ENCODE assay signal across 23 cellular contexts in the genomic region with DNA sequence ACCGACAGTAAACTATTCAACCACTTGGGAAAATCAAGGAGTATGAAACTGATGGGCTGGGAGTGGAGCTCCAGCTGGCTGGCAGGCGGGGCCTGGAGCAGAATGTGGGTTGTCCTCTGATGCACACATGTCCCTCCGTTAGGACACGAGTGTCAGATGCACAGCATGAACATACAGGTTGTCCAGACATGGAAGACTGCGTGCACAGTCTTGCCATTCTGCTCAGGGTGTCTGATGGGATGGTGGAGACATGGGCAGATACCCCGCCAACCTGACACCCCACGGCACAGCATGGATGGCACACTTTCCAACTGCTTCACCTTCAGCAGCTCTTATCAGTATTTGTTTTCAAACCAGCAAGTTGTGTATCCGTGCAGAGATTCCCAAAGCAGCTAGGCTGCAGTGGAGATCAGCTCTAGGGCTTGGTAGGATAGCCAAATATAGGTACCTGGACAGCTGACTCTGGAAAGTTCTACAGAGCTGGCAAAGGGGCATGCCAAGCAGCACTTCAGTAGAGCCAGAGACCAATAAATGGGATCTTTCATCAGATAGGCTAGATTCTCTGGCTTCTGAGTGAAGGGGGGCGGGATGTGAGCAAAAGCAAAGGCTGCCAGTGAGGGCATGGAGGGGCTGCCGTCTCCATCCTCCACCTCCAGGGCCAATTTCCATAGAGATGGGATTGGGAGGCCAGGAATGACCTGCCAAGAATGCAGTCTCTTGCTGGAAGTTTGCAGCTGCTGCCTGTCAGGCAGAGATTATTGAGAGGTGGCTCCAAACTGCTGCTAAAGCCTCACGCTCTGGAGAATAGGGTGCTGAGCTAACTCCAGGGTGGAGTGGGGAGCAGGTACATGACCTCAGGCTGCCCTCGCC. TPM values are rescaled to one million over a fixed set of nuclear protein-coding genes. Genes with fewer than 3 reads are reported as not detected.
"Had no signal": no experiment of that assay in that cellular context is flagged by ENCODE, and none has a peak within 500 bp of the region (broad histone marks: within the 10 kb centered on the region; RNA-seq: fewer than 3 reads in every experiment).

No MANE protein-coding gene starts in this region.

- H3K27me3 ChIP-seq: dorsolateral prefrontal cortex, thyroid gland had no signal

- H3K9me3 Mint-ChIP-seq: activated naive CD8-positive, alpha-beta T cell treated with anti-CD3 and anti-CD28 coated beads for 36 hours; activated T-helper 17 cell treated with anti-CD3 and anti-CD28 coated beads, Interleukin-2, amount 50 U/mL, for 72 hours had no signal

- ATAC-seq: activated T-helper 17 cell treated with anti-CD3 and anti-CD28 coated beads, Interleukin-2, amount 50 U/mL, for 72 hours; left colon had no signal

- H3K9me3 ChIP-seq: thyroid gland had no signal

- H3K27ac Mint-ChIP-seq: activated naive CD8-positive, alpha-beta T cell treated with anti-CD3 and anti-CD28 coated beads for 36 hours; activated T-helper 17 cell treated with anti-CD3 and anti-CD28 coated beads, Interleukin-2, amount 50 U/mL, for 72 hours; endodermal cell; mesothelial cell of epicardium; nephron had no signal

- FAIRE-seq: colon, frontal cortex, islet of Langerhans had no signal

- DNase-seq: activated CD4-positive, alpha-beta T cell treated with anti-CD3 and anti-CD28 coated beads, Interleukin-2, amount 50 U/mL, for 4 hours; activated naive CD4-positive, alpha-beta T cell; activated naive CD8-positive, alpha-beta T cell treated with anti-CD3 and anti-CD28 coated beads for 36 hours; activated T-cell treated with anti-CD3 and anti-CD28 coated beads for 4 hours; central memory CD4-positive, alpha-beta T cell; dorsolateral prefrontal cortex; endodermal cell; left colon; retina; stimulated activated CD4-positive, alpha-beta T cell treated with anti-CD3 and anti-CD28 coated beads, Interleukin-15, amount 100 ng/mL, for 24 hours; stimulated activated CD4-positive, alpha-beta T cell treated with anti-CD3 and anti-CD28 coated beads, Interleukin-2, amount 100 ng/mL, for 48 hours; thyroid gland had no signal

- H3K4me1 Mint-ChIP-seq: activated naive CD8-positive, alpha-beta T cell treated with anti-CD3 and anti-CD28 coated beads for 36 hours; activated T-helper 17 cell treated with anti-CD3 and anti-CD28 coated beads, Interleukin-2, amount 50 U/mL, for 72 hours; mesothelial cell of epicardium had no signal

- H3K36me3 ChIP-seq: thyroid gland had no signal

- H3K4me1 ChIP-seq: thyroid gland had no signal

- H3K36me3 Mint-ChIP-seq: activated naive CD8-positive, alpha-beta T cell treated with anti-CD3 and anti-CD28 coated beads for 36 hours; mesothelial cell of epicardium had no signal

- H3K27ac ChIP-seq: dorsolateral prefrontal cortex, SK-N-MC, thyroid gland had no signal

- H3K4me3 ChIP-seq: dorsolateral prefrontal cortex, lung, SK-N-MC, skin epidermis, thyroid gland had no signal

- H3K4me3 Mint-ChIP-seq: activated naive CD8-positive, alpha-beta T cell treated with anti-CD3 and anti-CD28 coated beads for 36 hours; activated T-helper 17 cell treated with anti-CD3 and anti-CD28 coated beads, Interleukin-2, amount 50 U/mL, for 72 hours; endodermal cell; mesothelial cell of epicardium; nephron had no signal

RNA-seq across cellular contexts. Expression of a gene that starts 47.2 kb away (rescaled TPM):
- total RNA-seq: activated naive CD8-positive, alpha-beta T cell treated with anti-CD3 and anti-CD28 coated beads for 36 hours; activated T-helper 17 cell treated with anti-CD3 and anti-CD28 coated beads, Interleukin-2, amount 50 U/mL, for 72 hours; endodermal cell; epithelial cell of proximal tubule; mesothelial cell of epicardium; T-helper 2 cell treated with Interferon-gamma antibody and Interleukin-4, amounts not matched to agents 100 ng/mL and 5 ng/mL, for 36 hours had no signal
